ENCODE assay signal across 26 cellular contexts in genomic region chr14:21880918-21881317, GRCh38.
DNase-seq lines count a peak whose midpoint lies in the region; ATAC-seq, FAIRE-seq and TF ChIP-seq lines count a peak whose summit lies in the region.
"Had no signal": no experiment of that assay in that cellular context is flagged by ENCODE, and none has a peak within 500 bp of the region (broad histone marks: within the 10 kb centered on the region; RNA-seq: fewer than 3 reads in every experiment).

No MANE protein-coding gene starts in this region.

- no peak overlapping the region for H3K27ac Mint-ChIP-seq in activated CD8-positive, alpha-beta T cell treated with anti-CD3 and anti-CD28 coated beads for 36 hours
- no peak overlapping the region for H3K27ac Mint-ChIP-seq in activated CD8-positive, alpha-beta T cell treated with anti-CD3 and anti-CD28 coated beads, Interleukin-2, amount 10 ng/mL, durations not matched to agents 7 days and 5 days
- H3K27ac Mint-ChIP-seq in T-helper 17 cell: no peak overlapping the region
- H3K27ac Mint-ChIP-seq: B cell, CD14-positive monocyte, IgD-negative memory B cell had no signal

- H3K36me3 ChIP-seq in small intestine (ENCODE audit: control insufficient read depth in 2 of 2, insufficient read depth in 2 of 2, low read length in 2 of 2): no peaks in the 10 kb centered on the region
- H3K36me3 ChIP-seq: Peyer's patch, SJSA1 had no signal

- ATAC-seq in activated CD8-positive, alpha-beta T cell treated with anti-CD3 and anti-CD28 coated beads for 36 hours: peak; percentile 27
- ATAC-seq in activated CD8-positive, alpha-beta T cell treated with anti-CD3 and anti-CD28 coated beads, Interleukin-2, amount 10 ng/mL, durations not matched to agents 7 days and 5 days: no peak
- no peak for ATAC-seq in T-helper 17 cell
- ATAC-seq: A549 had no signal

- intact Hi-C loops in activated CD8-positive, alpha-beta T cell treated with anti-CD3 and anti-CD28 coated beads for 36 hours (cut with micrococcal nuclease): no loop called here

- H3K4me1 Mint-ChIP-seq in activated CD8-positive, alpha-beta T cell treated with anti-CD3 and anti-CD28 coated beads for 36 hours (ENCODE audit: low read depth): peaks cover 2% of the 10 kb centered on the region
- H3K4me1 Mint-ChIP-seq in activated CD8-positive, alpha-beta T cell treated with anti-CD3 and anti-CD28 coated beads, Interleukin-2, amount 10 ng/mL, durations not matched to agents 7 days and 5 days (ENCODE audit: low read depth): no peaks in the 10 kb centered on the region
- H3K4me1 Mint-ChIP-seq in T-helper 17 cell: peaks cover 5% of the 10 kb centered on the region
- H3K4me1 Mint-ChIP-seq: B cell, CD14-positive monocyte, IgD-negative memory B cell had no signal

- no peak for DNase-seq in activated CD8-positive, alpha-beta T cell treated with anti-CD3 and anti-CD28 coated beads for 36 hours
- no peak for DNase-seq in activated CD8-positive, alpha-beta T cell treated with anti-CD3 and anti-CD28 coated beads, Interleukin-2, amount 10 ng/mL, durations not matched to agents 7 days and 5 days
- DNase-seq in T-helper 17 cell (no peak), fibroblast of mammary gland (ENCODE audit: low read depth) (peak; percentile 2), small intestine (no peak), D341Med (ENCODE audit: low spot score) (no peak)
- DNase-seq in stimulated activated naive CD4-positive, alpha-beta T cell (lab: John Stamatoyannopoulos, UW): no peak
- DNase-seq: DMS53, EL, GF-D8, MV-4-11, NCI-H1105 treated with DMSO at 0.1 percent for 48 hours, NCI-H1694, NCI-H2081, NCI-H2171, NCI-H446, NCI-H526, Peyer's patch had no signal

- H3K9me3 Mint-ChIP-seq in activated CD8-positive, alpha-beta T cell treated with anti-CD3 and anti-CD28 coated beads for 36 hours: no peaks in the 10 kb centered on the region
- H3K9me3 Mint-ChIP-seq in activated CD8-positive, alpha-beta T cell treated with anti-CD3 and anti-CD28 coated beads, Interleukin-2, amount 10 ng/mL, durations not matched to agents 7 days and 5 days (ENCODE audit: insufficient read depth): peaks cover 4% of the 10 kb centered on the region
- H3K9me3 Mint-ChIP-seq: CD14-positive monocyte had no signal

- POLR2A ChIA-PET in activated CD8-positive, alpha-beta T cell treated with anti-CD3 and anti-CD28 coated beads for 36 hours (lab: Charles Lee): no interaction called here
- POLR2A ChIA-PET in activated CD8-positive, alpha-beta T cell treated with anti-CD3 and anti-CD28 coated beads, Interleukin-2, amount 10 ng/mL, durations not matched to agents 7 days and 5 days (lab: Charles Lee): no interaction called here

- no peak overlapping the region for H3K4me3 ChIP-seq in fibroblast of mammary gland (ENCODE audit: control insufficient read depth, low read depth, low read length)
- no peak overlapping the region for H3K4me3 ChIP-seq in small intestine (ENCODE audit: low read depth in 1 of 2, low read length in 2 of 2)
- H3K4me3 ChIP-seq: A549, Peyer's patch, SJSA1 had no signal

- H3K27ac ChIP-seq in small intestine (ENCODE audit: low read depth in 1 of 2, low read length in 1 of 2): no peak overlapping the region
- H3K27ac ChIP-seq: A549, Peyer's patch, SJSA1 had no signal

- FAIRE-seq in small intestine (lab: Jason Lieb, UNC): no peak
- FAIRE-seq: A549, D721Med, GM19239, H54 had no signal

- H3K27me3 Mint-ChIP-seq in activated CD8-positive, alpha-beta T cell treated with anti-CD3 and anti-CD28 coated beads for 36 hours: no peaks in the 10 kb centered on the region
- peaks cover 27% of the 10 kb centered on the region for H3K27me3 Mint-ChIP-seq in activated CD8-positive, alpha-beta T cell treated with anti-CD3 and anti-CD28 coated beads, Interleukin-2, amount 10 ng/mL, durations not matched to agents 7 days and 5 days (ENCODE audit: low read depth)
- H3K27me3 Mint-ChIP-seq in T-helper 17 cell: no peaks in the 10 kb centered on the region

- H3K9me3 ChIP-seq in T-helper 17 cell (ENCODE audit: control insufficient read depth, low read length, poor library complexity, severe bottlenecking): no peaks in the 10 kb centered on the region
- no peaks in the 10 kb centered on the region for H3K9me3 ChIP-seq in small intestine (ENCODE audit: control insufficient read depth, low read depth)
- H3K9me3 ChIP-seq: A549, Peyer's patch, SJSA1 had no signal

- no peaks in the 10 kb centered on the region for H3K36me3 Mint-ChIP-seq in activated CD8-positive, alpha-beta T cell treated with anti-CD3 and anti-CD28 coated beads for 36 hours (ENCODE audit: low read depth)
- peaks cover 3% of the 10 kb centered on the region for H3K36me3 Mint-ChIP-seq in activated CD8-positive, alpha-beta T cell treated with anti-CD3 and anti-CD28 coated beads, Interleukin-2, amount 10 ng/mL, durations not matched to agents 7 days and 5 days (ENCODE audit: low read depth)
- H3K36me3 Mint-ChIP-seq in T-helper 17 cell (ENCODE audit: low read depth): no peaks in the 10 kb centered on the region
- H3K36me3 Mint-ChIP-seq: CD14-positive monocyte, IgD-negative memory B cell had no signal

- TF ChIP-seq CTCF in activated CD8-positive, alpha-beta T cell treated with anti-CD3 and anti-CD28 coated beads for 36 hours (IDR thresholded peaks at IDR 0.05): no peak
- no peak for TF ChIP-seq CTCF in fibroblast of mammary gland (conservative IDR thresholded peaks at IDR 0.05; ENCODE audit: control insufficient read depth, insufficient read depth, low read depth, low read length)

- 30 to 45% (median 31%) methylated on average over 3 of the region's 3 CpGs for WGBS in small intestine, 3 donors

- H3K4me3 Mint-ChIP-seq in activated CD8-positive, alpha-beta T cell treated with anti-CD3 and anti-CD28 coated beads for 36 hours: no peak overlapping the region
- H3K4me3 Mint-ChIP-seq in activated CD8-positive, alpha-beta T cell treated with anti-CD3 and anti-CD28 coated beads, Interleukin-2, amount 10 ng/mL, durations not matched to agents 7 days and 5 days: no peak overlapping the region
- peak overlapping the region; percentile 45 for H3K4me3 Mint-ChIP-seq in T-helper 17 cell
- H3K4me3 Mint-ChIP-seq: B cell, CD14-positive monocyte, IgD-negative memory B cell had no signal

- CTCF ChIA-PET in activated CD8-positive, alpha-beta T cell treated with anti-CD3 and anti-CD28 coated beads for 36 hours (lab: Charles Lee): no interaction called here
- CTCF ChIA-PET in activated CD8-positive, alpha-beta T cell treated with anti-CD3 and anti-CD28 coated beads, Interleukin-2, amount 10 ng/mL, durations not matched to agents 7 days and 5 days (lab: Charles Lee): interaction anchor here (1.0 to 1.3 kb wide), 2 partner anchors 12 to 33 kb away, joined by 3 read pairs; no protein-coding TSS in a partner anchor

- no peaks in the 10 kb centered on the region for H3K4me1 ChIP-seq in small intestine (ENCODE audit: control insufficient read depth in 2 of 2, insufficient read depth in 1 of 2, low read depth in 1 of 2, low read length in 1 of 2)
- H3K4me1 ChIP-seq: A549, Peyer's patch, SJSA1 had no signal

- no peaks in the 10 kb centered on the region for H3K27me3 ChIP-seq in small intestine (ENCODE audit: control insufficient read depth in 2 of 2, insufficient read depth in 2 of 2, low read length in 2 of 2)
- H3K27me3 ChIP-seq: Peyer's patch, SJSA1 had no signal
